1 cellular context compared by ENCODE assay signal in genomic region chr14:55814064-55814463, GRCh38.
A peak's percentile ranks its signal among the peaks of the same experiment; 100 is the strongest.
TF ChIP-seq lines count a peak whose summit lies in the region.

No MANE protein-coding gene starts in this region.

TF ChIP-seq in HepG2, 621 proteins besides CTCF, POLR2A, EP300 and RAD21:
- TF ChIP-seq, protein P1, sequence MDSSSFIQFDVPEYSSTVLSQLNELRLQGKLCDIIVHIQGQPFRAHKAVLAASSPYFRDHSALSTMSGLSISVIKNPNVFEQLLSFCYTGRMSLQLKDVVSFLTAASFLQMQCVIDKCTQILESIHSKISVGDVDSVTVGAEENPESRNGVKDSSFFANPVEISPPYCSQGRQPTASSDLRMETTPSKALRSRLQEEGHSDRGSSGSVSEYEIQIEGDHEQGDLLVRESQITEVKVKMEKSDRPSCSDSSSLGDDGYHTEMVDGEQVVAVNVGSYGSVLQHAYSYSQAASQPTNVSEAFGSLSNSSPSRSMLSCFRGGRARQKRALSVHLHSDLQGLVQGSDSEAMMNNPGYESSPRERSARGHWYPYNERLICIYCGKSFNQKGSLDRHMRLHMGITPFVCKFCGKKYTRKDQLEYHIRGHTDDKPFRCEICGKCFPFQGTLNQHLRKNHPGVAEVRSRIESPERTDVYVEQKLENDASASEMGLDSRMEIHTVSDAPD (CRISPR knock-in tag; IDR thresholded peaks at IDR 0.05): no peak
- no peak for TF ChIP-seq ZNF44 (CRISPR knock-in tag; IDR thresholded peaks at IDR 0.05)
- peak; percentile 44; the same call in 1 of the 2 replicates for TF ChIP-seq NFE2L2 (IDR thresholded peaks at IDR 0.05; ENCODE audit: low read length)
- TF ChIP-seq MAFK (conservative IDR thresholded peaks at IDR 0.05 in 1 of 2, IDR thresholded peaks at IDR 0.05 in 1 of 2; ENCODE audit: low read length in 2 of 2): peak; percentile 52 to 62; a peak in 3 of 4 replicates
- no peak for TF ChIP-seq LCORL (IDR thresholded peaks at IDR 0.05)
- TF ChIP-seq LCORL (CRISPR knock-in tag; IDR thresholded peaks at IDR 0.05): no peak
TF ChIP-seq in HepG2: peak in this region for 2.
